28 cellular contexts compared by ENCODE assay signal in the genomic region with DNA sequence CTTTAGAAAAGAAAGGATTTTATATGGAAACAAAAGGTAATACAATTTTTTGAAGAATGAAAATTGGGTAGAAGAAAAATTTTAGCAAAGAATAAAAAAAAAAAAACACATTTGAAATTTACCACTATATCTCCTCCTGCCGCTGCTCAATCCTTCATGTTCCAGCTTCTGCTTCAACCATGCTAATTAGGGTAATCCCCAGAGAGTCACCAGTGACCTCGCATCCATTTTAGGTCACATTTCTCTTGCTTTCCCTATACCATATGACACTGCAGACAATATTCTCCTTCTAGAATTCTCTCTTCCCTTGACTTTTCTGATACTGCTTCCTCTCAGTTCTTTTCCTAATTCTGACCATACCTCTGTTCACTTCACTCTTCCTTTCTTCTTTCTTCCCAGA.
"Had no signal": no experiment of that assay in that cellular context is flagged by ENCODE, and none has a peak within 500 bp of the region (broad histone marks: within the 10 kb centered on the region; RNA-seq: fewer than 3 reads in every experiment).

No MANE protein-coding gene starts in this region.

- ATAC-seq: activated CD4-positive, CD25-positive, alpha-beta regulatory T cell treated with anti-CD3 and anti-CD28 coated beads, Interleukin-2, amount 50 U/mL, for 24 hours; left cardiac atrium; psoas muscle; stimulated activated effector memory CD8-positive, alpha-beta T cell treated with anti-CD3 and anti-CD28 coated beads, Interleukin-12 subunit alpha, Interleukin-12 subunit beta, amount 100 ng/mL, for 72 hours had no signal

- H3K27ac Mint-ChIP-seq: activated naive CD8-positive, alpha-beta T cell; dendritic cell treated with granulocyte-macrophage colony-stimulating factor and Interleukin-4, amounts not matched to agents 40 ng/mL and 50 ng/mL, for 4 days; mesothelial cell of epicardium; naive B cell; stimulated activated effector memory CD8-positive, alpha-beta T cell treated with anti-CD3 and anti-CD28 coated beads, Interleukin-12 subunit alpha, Interleukin-12 subunit beta, amount 100 ng/mL, for 72 hours; stimulated activated naive CD8-positive, alpha-beta T cell treated with anti-CD3 and anti-CD28 coated beads, Interleukin-15, Interleukin-2, amounts not matched to agents 100 ng/mL and 50 ng/mL, for 24 hours had no signal

- H3K27me3 ChIP-seq: esophagus muscularis mucosa, sigmoid colon, uterus had no signal

- H3K27me3 Mint-ChIP-seq: activated naive CD8-positive, alpha-beta T cell; central memory CD8-positive, alpha-beta T cell; dendritic cell treated with granulocyte-macrophage colony-stimulating factor and Interleukin-4, amounts not matched to agents 40 ng/mL and 50 ng/mL, for 4 days; stimulated activated naive CD8-positive, alpha-beta T cell treated with anti-CD3 and anti-CD28 coated beads, Interleukin-15, Interleukin-2, amounts not matched to agents 100 ng/mL and 50 ng/mL, for 24 hours had no signal

- H3K9me3 Mint-ChIP-seq: dendritic cell treated with granulocyte-macrophage colony-stimulating factor and Interleukin-4, amounts not matched to agents 40 ng/mL and 50 ng/mL, for 4 days; type B pancreatic cell had no signal

- H3K4me3 ChIP-seq: esophagus muscularis mucosa, psoas muscle, sigmoid colon, uterus had no signal

- H3K4me1 Mint-ChIP-seq: central memory CD8-positive, alpha-beta T cell; naive B cell; stimulated activated effector memory CD8-positive, alpha-beta T cell treated with anti-CD3 and anti-CD28 coated beads, Interleukin-12 subunit alpha, Interleukin-12 subunit beta, amount 100 ng/mL, for 72 hours had no signal

- H3K27ac ChIP-seq: esophagus muscularis mucosa, parathyroid adenoma, psoas muscle, sigmoid colon, uterus, VCaP had no signal

- H3K4me1 ChIP-seq: esophagus muscularis mucosa, parathyroid adenoma, psoas muscle, sigmoid colon, uterus had no signal

- DNase-seq: activated CD4-positive, alpha-beta T cell treated with anti-CD3 and anti-CD28 coated beads for 48 hours; activated CD4-positive, alpha-beta T cell treated with anti-CD3 and anti-CD28 coated beads, Interleukin-2, amount 50 U/mL, for 48 hours; activated CD8-positive, alpha-beta memory T cell treated with anti-CD3 and anti-CD28 coated beads for 24 hours; activated effector memory CD4-positive, alpha-beta T cell treated with Interleukin-2 at 50 U/mL for 16 hours; activated naive CD4-positive, alpha-beta T cell treated with Interleukin-2 at 50 U/mL for 16 hours; anterior cingulate cortex; foreskin melanocyte; islet precursor cell; left cardiac atrium; mammary epithelial cell; naive B cell; occipital lobe; psoas muscle; sigmoid colon; stimulated activated CD4-positive, alpha-beta T cell treated with anti-CD3 and anti-CD28 coated beads, Interleukin-4, amount 100 ng/mL, for 24 hours; T-helper 9 cell; uterus had no signal

- H3K4me3 Mint-ChIP-seq: activated naive CD8-positive, alpha-beta T cell; central memory CD8-positive, alpha-beta T cell; dendritic cell treated with granulocyte-macrophage colony-stimulating factor and Interleukin-4, amounts not matched to agents 40 ng/mL and 50 ng/mL, for 4 days; mesothelial cell of epicardium; naive B cell; stimulated activated effector memory CD8-positive, alpha-beta T cell treated with anti-CD3 and anti-CD28 coated beads, Interleukin-12 subunit alpha, Interleukin-12 subunit beta, amount 100 ng/mL, for 72 hours; stimulated activated naive CD8-positive, alpha-beta T cell treated with anti-CD3 and anti-CD28 coated beads, Interleukin-15, Interleukin-2, amounts not matched to agents 100 ng/mL and 50 ng/mL, for 24 hours had no signal

- H3K36me3 ChIP-seq: esophagus muscularis mucosa, sigmoid colon, uterus had no signal

- H3K36me3 Mint-ChIP-seq: activated naive CD8-positive, alpha-beta T cell; mesothelial cell of epicardium; naive B cell; stimulated activated effector memory CD8-positive, alpha-beta T cell treated with anti-CD3 and anti-CD28 coated beads, Interleukin-12 subunit alpha, Interleukin-12 subunit beta, amount 100 ng/mL, for 72 hours; type B pancreatic cell had no signal
